31 cellular contexts compared by ENCODE assay signal in genomic region chr16:75942901-75943300, GRCh38.
"Had no signal": no experiment of that assay in that cellular context is flagged by ENCODE, and none has a peak within 500 bp of the region (broad histone marks: within the 10 kb centered on the region; RNA-seq: fewer than 3 reads in every experiment).

No MANE protein-coding gene starts in this region.

- H3K4me2 ChIP-seq: neural progenitor cell, smooth muscle cell had no signal

- H3K4me1 ChIP-seq: neural progenitor cell, parathyroid adenoma, psoas muscle, right lobe of liver, sigmoid colon, spleen, suprapubic skin, testis, tibial artery, upper lobe of right lung, uterus had no signal

- H3K27ac ChIP-seq: neural progenitor cell, ovary, parathyroid adenoma, psoas muscle, right lobe of liver, sigmoid colon, spleen, suprapubic skin, testis, tibial artery, upper lobe of right lung, uterus had no signal

- H2AFZ ChIP-seq: neural progenitor cell, parathyroid adenoma had no signal

- H3K4me3 Mint-ChIP-seq: naive thymus-derived CD4-positive, alpha-beta T cell; natural killer cell; nephron; neural progenitor cell; stimulated activated memory B cell treated with anti-CD40 and anti-IgM and Interleukin-4, amounts not matched to agents 10 μg/mL and 1 μg/mL and 100 μg/mL, for 72 hours; stimulated activated naive CD8-positive, alpha-beta T cell treated with anti-CD3 and anti-CD28 coated beads, Interleukin-15, amount 100 ng/mL, for 72 hours had no signal

- H3K4me1 Mint-ChIP-seq: naive thymus-derived CD4-positive, alpha-beta T cell; natural killer cell; neural progenitor cell; stimulated activated memory B cell treated with anti-CD40 and anti-IgM and Interleukin-4, amounts not matched to agents 10 μg/mL and 1 μg/mL and 100 μg/mL, for 72 hours; stimulated activated naive CD8-positive, alpha-beta T cell treated with anti-CD3 and anti-CD28 coated beads, Interleukin-15, amount 100 ng/mL, for 72 hours had no signal

- H3K27me3 Mint-ChIP-seq: progenitor cell of endocrine pancreas; stimulated activated memory B cell treated with anti-CD40 and anti-IgM and Interleukin-4, amounts not matched to agents 10 μg/mL and 1 μg/mL and 100 μg/mL, for 72 hours; stimulated activated naive CD8-positive, alpha-beta T cell treated with anti-CD3 and anti-CD28 coated beads, Interleukin-15, amount 100 ng/mL, for 72 hours; type B pancreatic cell had no signal

- ATAC-seq: naive thymus-derived CD4-positive, alpha-beta T cell; natural killer cell; psoas muscle; right cardiac atrium; right lobe of liver; stimulated activated memory B cell treated with anti-CD40 and anti-IgM and Interleukin-4, amounts not matched to agents 10 μg/mL and 1 μg/mL and 100 μg/mL, for 72 hours; stimulated activated naive CD8-positive, alpha-beta T cell treated with anti-CD3 and anti-CD28 coated beads, Interleukin-15, amount 100 ng/mL, for 72 hours; stimulated activated naive CD8-positive, alpha-beta T cell treated with anti-CD3 and anti-CD28 coated beads, Interleukin-15, Interleukin-2, amounts not matched to agents 100 U/mL and 50 U/mL, for 24 hours; upper lobe of right lung had no signal

- H3K9me3 Mint-ChIP-seq: nephron; neural progenitor cell; stimulated activated memory B cell treated with anti-CD40 and anti-IgM and Interleukin-4, amounts not matched to agents 10 μg/mL and 1 μg/mL and 100 μg/mL, for 72 hours; stimulated activated naive CD8-positive, alpha-beta T cell treated with anti-CD3 and anti-CD28 coated beads, Interleukin-15, amount 100 ng/mL, for 72 hours; type B pancreatic cell had no signal

- H3K27me3 ChIP-seq: ovary, right lobe of liver, sigmoid colon, spleen, suprapubic skin, testis, tibial artery, transverse colon, upper lobe of right lung, uterus had no signal

- H3K9me3 ChIP-seq: ovary, right lobe of liver, sigmoid colon, spleen, suprapubic skin, testis, tibial artery, transverse colon, upper lobe of right lung, uterus had no signal

- H3K36me3 ChIP-seq: neural progenitor cell, ovary, right lobe of liver, sigmoid colon, spleen, suprapubic skin, tibial artery, transverse colon, upper lobe of right lung, uterus had no signal

- DNase-seq: naive thymus-derived CD4-positive, alpha-beta T cell; natural killer cell; occipital lobe; ovary; posterior cingulate gyrus; psoas muscle; right cardiac atrium; right lobe of liver; sigmoid colon; spleen; stimulated activated CD4-positive, alpha-beta T cell treated with anti-CD3 and anti-CD28 coated beads, Interleukin-12 subunit alpha, Interleukin-12 subunit beta, amount 100 ng/mL, for 4 hours; stimulated activated CD4-positive, alpha-beta T cell treated with anti-CD3 and anti-CD28 coated beads, Interleukin-1b, Interleukin-23, amount 100 ng/mL, for 48 hours; stimulated activated CD4-positive, alpha-beta T cell treated with anti-CD3 and anti-CD28 coated beads, Interleukin-4, amount 100 ng/mL, for 1 hour; stimulated activated CD4-positive, alpha-beta T cell treated with anti-CD3 and anti-CD28 coated beads, Interleukin-4, amount 100 ng/mL, for 4 hours; stimulated activated CD8-positive, alpha-beta memory T cell treated with anti-CD3 and anti-CD28 coated beads, Interleukin-4, amount 100 ng/mL, for 48 hours; stimulated activated naive CD4-positive, alpha-beta T cell; stimulated activated naive CD8-positive, alpha-beta T cell treated with anti-CD3 and anti-CD28 coated beads, Interleukin-15, amount 100 ng/mL, for 72 hours; stimulated activated naive CD8-positive, alpha-beta T cell treated with anti-CD3 and anti-CD28 coated beads, Interleukin-15, Interleukin-2, amounts not matched to agents 100 U/mL and 50 U/mL, for 24 hours; testis; tibial artery; transverse colon; upper lobe of right lung; uterus had no signal

- H3K27ac Mint-ChIP-seq: naive thymus-derived CD4-positive, alpha-beta T cell; natural killer cell; nephron; neural progenitor cell; stimulated activated memory B cell treated with anti-CD40 and anti-IgM and Interleukin-4, amounts not matched to agents 10 μg/mL and 1 μg/mL and 100 μg/mL, for 72 hours; stimulated activated naive CD8-positive, alpha-beta T cell treated with anti-CD3 and anti-CD28 coated beads, Interleukin-15, amount 100 ng/mL, for 72 hours; type B pancreatic cell had no signal

- H3K36me3 Mint-ChIP-seq: naive thymus-derived CD4-positive, alpha-beta T cell; natural killer cell; neural progenitor cell; stimulated activated memory B cell treated with anti-CD40 and anti-IgM and Interleukin-4, amounts not matched to agents 10 μg/mL and 1 μg/mL and 100 μg/mL, for 72 hours; type B pancreatic cell had no signal

- H3K79me2 ChIP-seq: parathyroid adenoma had no signal

- H3K4me3 ChIP-seq: neural progenitor cell, ovary, psoas muscle, right lobe of liver, sigmoid colon, smooth muscle cell, spleen, suprapubic skin, testis, tibial artery, transverse colon, upper lobe of right lung, uterus had no signal
